20 cellular contexts compared by ENCODE assay signal in genomic region chr14:88204221-88204620, GRCh38.
"Had no signal": no experiment of that assay in that cellular context is flagged by ENCODE, and none has a peak within 500 bp of the region (broad histone marks: within the 10 kb centered on the region; RNA-seq: fewer than 3 reads in every experiment).

No MANE protein-coding gene starts in this region.

- H3K36me3 ChIP-seq: breast epithelium, heart right ventricle, left lung, prostate gland, right atrium auricular region had no signal

- DNase-seq: activated CD4-positive, alpha-beta memory T cell treated with anti-CD3 and anti-CD28 coated beads, Interleukin-2, amount 10 ng/mL, durations not matched to agents 7 days and 5 days; activated CD4-positive, alpha-beta T cell treated with anti-CD3 and anti-CD28 coated beads, Interleukin-2, amount 10 ng/mL, durations not matched to agents 24 days and 14 days; activated effector memory CD4-positive, alpha-beta T cell treated with Interleukin-2 at 50 U/mL for 16 hours; activated naive CD4-positive, alpha-beta T cell treated with anti-CD3 and anti-CD28 coated beads for 36 hours; activated naive CD8-positive, alpha-beta T cell treated with anti-CD3 and anti-CD28 coated beads, Interleukin-2, amount 10 ng/mL, durations not matched to agents 7 days and 5 days; activated T-cell treated with anti-CD3 and anti-CD28 coated beads, Interleukin-2, amount 50 U/mL, for 72 hours; amniotic stem cell; cortex of kidney; heart right ventricle; left lung; natural killer cell; stimulated activated CD4-positive, alpha-beta T cell treated with anti-CD3 and anti-CD28 coated beads, Interleukin-12 subunit alpha, Interleukin-12 subunit beta, amount 100 ng/mL, for 4 hours; stimulated activated CD4-positive, alpha-beta T cell treated with anti-CD3 and anti-CD28 coated beads, Interleukin-4, amount 100 ng/mL, for 4 hours; stimulated activated naive CD8-positive, alpha-beta T cell treated with anti-CD3 and anti-CD28 coated beads, Interleukin-15, Interleukin-2, amounts not matched to agents 100 U/mL and 50 U/mL, for 24 hours had no signal

- H3K27me3 ChIP-seq: breast epithelium, right atrium auricular region had no signal

- H3K9me3 ChIP-seq: breast epithelium, heart right ventricle, left lung, prostate gland, right atrium auricular region had no signal

- ATAC-seq: activated CD4-positive, CD25-positive, alpha-beta regulatory T cell treated with anti-CD3 and anti-CD28 coated beads, Interleukin-2, amount 50 U/mL, for 24 hours; activated T-cell treated with anti-CD3 and anti-CD28 coated beads, Interleukin-2, amount 50 U/mL, for 72 hours; left lung; stimulated activated naive CD8-positive, alpha-beta T cell treated with anti-CD3 and anti-CD28 coated beads, Interleukin-15, Interleukin-2, amounts not matched to agents 100 U/mL and 50 U/mL, for 24 hours had no signal

- H3K27ac ChIP-seq: breast epithelium, epithelial cell of prostate, heart right ventricle, left lung, prostate gland, right atrium auricular region had no signal

- H3K4me1 ChIP-seq: breast epithelium, left lung, prostate gland, right atrium auricular region had no signal

- H3K4me3 ChIP-seq: breast epithelium, heart right ventricle, left lung, lung, prostate gland, right atrium auricular region had no signal
